In genomic region chr3:192352142-192352541, GRCh38 we compare ENCODE assay signal across 22 cellular contexts.
"Had no signal": no experiment of that assay in that cellular context is flagged by ENCODE, and none has a peak within 500 bp of the region (broad histone marks: within the 10 kb centered on the region; RNA-seq: fewer than 3 reads in every experiment).

No MANE protein-coding gene starts in this region.

- H3K27ac ChIP-seq: KMS-11, RWPE1 had no signal

- DNase-seq: Kasumi-1; MM.1S; NCI-H1092 treated with DMSO at 0.1 percent for 48 hours; NCI-H1436; NCI-H187; NCI-H2029; NCI-H2081 treated with DMSO at 0.1 percent for 48 hours; NCI-H2171; NCI-H226; NCI-H510A; NCI-H524 treated with DMSO at 0.1 percent for 48 hours; NCI-H69; NCI-H774; NK-92 treated with Interleukin-12 subunit alpha and Interleukin-12 subunit beta, amount 100 ng/mL, for 24 hours; PC-3; SHP77; SK-N-SH; SW 1271 had no signal

- H3K9me3 ChIP-seq: SK-N-SH had no signal

- H3K4me3 ChIP-seq: K562 had no signal

- ATAC-seq: K562, Panc1, PC-3 had no signal
